Comparison of ENCODE assay signal across 8 cellular contexts in the genomic region with DNA sequence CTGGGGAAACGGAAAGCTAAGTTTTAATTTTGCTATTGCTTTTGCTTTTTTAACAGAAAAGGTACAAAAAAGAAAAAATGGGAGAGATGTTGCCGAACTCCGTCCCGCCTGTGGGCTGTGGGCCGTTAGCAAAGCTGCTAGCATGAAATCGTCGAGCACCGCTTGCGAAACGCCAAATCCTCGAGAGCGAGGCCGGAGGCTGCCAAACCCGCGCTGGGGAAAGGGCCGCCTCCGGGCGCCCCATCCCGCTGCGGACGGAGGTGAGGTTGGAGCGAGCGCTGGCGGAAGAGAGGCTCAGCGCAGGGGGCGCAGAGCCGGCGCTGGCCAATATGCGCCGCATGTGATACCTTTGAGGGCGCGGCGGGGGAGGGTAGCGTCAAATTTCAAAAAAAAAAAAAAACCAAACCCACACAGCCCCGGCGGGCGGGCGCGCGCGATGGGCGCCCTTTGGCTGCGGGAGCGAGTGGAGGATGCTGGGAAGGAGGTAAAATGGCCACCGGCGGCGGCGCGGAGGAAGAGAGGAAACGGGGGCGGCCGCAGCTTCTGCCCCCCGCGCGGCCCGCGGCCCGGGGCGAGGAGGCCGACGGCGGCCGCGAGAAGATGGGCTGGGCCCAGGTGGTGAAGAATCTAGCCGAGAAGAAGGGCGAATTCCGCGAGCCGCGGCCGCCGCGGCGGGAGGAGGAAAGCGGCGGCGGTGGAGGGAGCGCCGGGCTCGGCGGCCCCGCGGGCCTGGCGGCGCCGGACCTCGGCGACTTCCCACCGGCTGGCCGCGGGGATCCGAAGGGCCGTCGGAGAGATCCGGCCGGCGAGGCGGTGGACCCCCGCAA. TPM values are rescaled to one million over a fixed set of nuclear protein-coding genes. Genes with fewer than 3 reads are reported as not detected.
A peak's percentile ranks its signal among the peaks of the same experiment; 100 is the strongest.
DNase-seq lines count a peak whose midpoint lies in the region; ATAC-seq and TF ChIP-seq lines count a peak whose summit lies in the region.

A gene with protein sequence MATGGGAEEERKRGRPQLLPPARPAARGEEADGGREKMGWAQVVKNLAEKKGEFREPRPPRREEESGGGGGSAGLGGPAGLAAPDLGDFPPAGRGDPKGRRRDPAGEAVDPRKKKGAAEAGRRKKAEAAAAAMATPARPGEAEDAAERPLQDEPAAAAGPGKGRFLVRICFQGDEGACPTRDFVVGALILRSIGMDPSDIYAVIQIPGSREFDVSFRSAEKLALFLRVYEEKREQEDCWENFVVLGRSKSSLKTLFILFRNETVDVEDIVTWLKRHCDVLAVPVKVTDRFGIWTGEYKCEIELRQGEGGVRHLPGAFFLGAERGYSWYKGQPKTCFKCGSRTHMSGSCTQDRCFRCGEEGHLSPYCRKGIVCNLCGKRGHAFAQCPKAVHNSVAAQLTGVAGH (plus strand): TSS at position 473 of the 827 bp plus-strand sequence. CDS start 17 bp downstream, at position 490.

- WGBS in lung, 2 donors = 0% methylated on average over 57 to 99 of the region's 99 CpGs

- H3K9me3 ChIP-seq in lung (ENCODE audit: control insufficient read depth in 2 of 2, insufficient read depth in 1 of 2, low read length in 1 of 2) = no peaks in the 10 kb centered on the region

- no peaks in the 10 kb centered on the region for H3K27me3 Mint-ChIP-seq in activated CD8-positive, alpha-beta T cell treated with anti-CD3 and anti-CD28 coated beads, Interleukin-2, amount 10 ng/mL, durations not matched to agents 7 days and 5 days (ENCODE audit: low read depth)

- peak within 1 kb of the TSS; percentile 95 to 98 for H3K27ac ChIP-seq in lung (ENCODE audit: low read depth in 1 of 2, low read length in 1 of 2)

- peak within 1 kb of the TSS; percentile 99 for H3K4me3 Mint-ChIP-seq in activated CD8-positive, alpha-beta T cell treated with anti-CD3 and anti-CD28 coated beads, Interleukin-2, amount 10 ng/mL, durations not matched to agents 7 days and 5 days

- H3K4me3 ChIP-seq in lung = peak within 1 kb of the TSS; percentile 91

- TF ChIP-seq CTCF in lung (IDR thresholded peaks at IDR 0.05; ENCODE audit: control extremely low read depth, extremely low read depth) = no peak

- peaks cover 36% of the 10 kb centered on the region for H3K36me3 Mint-ChIP-seq in activated CD8-positive, alpha-beta T cell treated with anti-CD3 and anti-CD28 coated beads, Interleukin-2, amount 10 ng/mL, durations not matched to agents 7 days and 5 days (ENCODE audit: low read depth)

- ATAC-seq in GM19452 (IDR thresholded peaks at IDR 0.05; ENCODE audit: unreplicated experiment) (peak; percentile 73), lung (ENCODE audit: insufficient read depth, low FRiP score) (peak; percentile 90)
- ATAC-seq in activated CD8-positive, alpha-beta T cell treated with anti-CD3 and anti-CD28 coated beads, Interleukin-2, amount 10 ng/mL, durations not matched to agents 7 days and 5 days = peak; percentile 87

- peaks cover 54% of the 10 kb centered on the region for H3K4me1 Mint-ChIP-seq in activated CD8-positive, alpha-beta T cell treated with anti-CD3 and anti-CD28 coated beads, Interleukin-2, amount 10 ng/mL, durations not matched to agents 7 days and 5 days (ENCODE audit: low read depth)

- H3K4me1 ChIP-seq in lung (ENCODE audit: control insufficient read depth in 2 of 2, insufficient read depth in 2 of 2, low read length in 2 of 2) = peaks cover 12 to 27% of the 10 kb centered on the region in 2 donors

- peaks cover 0 to 6% of the 10 kb centered on the region in 2 donors for H3K36me3 ChIP-seq in lung (ENCODE audit: control insufficient read depth in 2 of 2, insufficient read depth in 2 of 2, low read length in 2 of 2)

- DNase-seq in CMK (ENCODE audit: low read depth) (peak; percentile 82), HK-2 (ENCODE audit: unreplicated experiment) (peak; percentile 95), NCI-H82 treated with DMSO at 0.1 percent for 48 hours (lab: John Stamatoyannopoulos, UW; ENCODE audit: unreplicated experiment) (peak; percentile 74), lung (ENCODE audit: low spot score) (peak; percentile 91)
- DNase-seq in activated CD8-positive, alpha-beta T cell treated with anti-CD3 and anti-CD28 coated beads, Interleukin-2, amount 10 ng/mL, durations not matched to agents 7 days and 5 days = peak; percentile 89
- peak; percentile 75 for DNase-seq in effector CD4-positive, alpha-beta T cell
- DNase-seq in stimulated activated CD4-positive, alpha-beta T cell treated with anti-CD3 and anti-CD28 coated beads, TNF-alpha, amount 100 ng/mL, for 4 hours (ENCODE audit: low read depth in 3 of 3) = peak; percentile 70 to 78 (median 70)

- H3K27ac Mint-ChIP-seq in activated CD8-positive, alpha-beta T cell treated with anti-CD3 and anti-CD28 coated beads, Interleukin-2, amount 10 ng/mL, durations not matched to agents 7 days and 5 days = peak within 1 kb of the TSS; percentile 99

- H3K9me3 Mint-ChIP-seq in activated CD8-positive, alpha-beta T cell treated with anti-CD3 and anti-CD28 coated beads, Interleukin-2, amount 10 ng/mL, durations not matched to agents 7 days and 5 days (ENCODE audit: insufficient read depth) = no peaks in the 10 kb centered on the region

- POLR2A ChIA-PET in activated CD8-positive, alpha-beta T cell treated with anti-CD3 and anti-CD28 coated beads, Interleukin-2, amount 10 ng/mL, durations not matched to agents 7 days and 5 days (lab: Charles Lee) = interaction anchor here (1.0 to 5.0 kb wide), 6 partner anchors 12 to 246 kb away, joined by 3 to 49 read pairs (median 4); a partner anchor contains a TSS

- H3K27me3 ChIP-seq in lung (ENCODE audit: control insufficient read depth, insufficient read depth) = no peaks in the 10 kb centered on the region

- CTCF ChIA-PET in activated CD8-positive, alpha-beta T cell treated with anti-CD3 and anti-CD28 coated beads, Interleukin-2, amount 10 ng/mL, durations not matched to agents 7 days and 5 days (lab: Charles Lee) = interaction anchor here (1.1 to 4.9 kb wide), 3 partner anchors 26 to 33 kb away, joined by 5 to 32 read pairs (median 19); a partner anchor contains a TSS

RNA-seq across cellular contexts. Expression of the gene that starts here (rescaled TPM):
- total RNA-seq in activated CD8-positive, alpha-beta T cell treated with anti-CD3 and anti-CD28 coated beads, Interleukin-2, amount 10 ng/mL, durations not matched to agents 7 days and 5 days = 10 to 100 TPM; 28.4 to 29.0 TPM
- 10 to 100 TPM; 15.3 to 27.8 TPM for total RNA-seq in lung
- 10 to 100 TPM; 10.4 to 12.0 TPM for polyA plus RNA-seq in lung

Comparison
In these comparisons a context has a peak if more than half of its experiments do, and no peak if none do; other contexts are left out.
1. Peak in every context shown above with its lines: DNase-seq, ATAC-seq, H3K4me3 ChIP-seq and H3K27ac ChIP-seq.